ENCODE assay signal across 9 cellular contexts in the genomic region with DNA sequence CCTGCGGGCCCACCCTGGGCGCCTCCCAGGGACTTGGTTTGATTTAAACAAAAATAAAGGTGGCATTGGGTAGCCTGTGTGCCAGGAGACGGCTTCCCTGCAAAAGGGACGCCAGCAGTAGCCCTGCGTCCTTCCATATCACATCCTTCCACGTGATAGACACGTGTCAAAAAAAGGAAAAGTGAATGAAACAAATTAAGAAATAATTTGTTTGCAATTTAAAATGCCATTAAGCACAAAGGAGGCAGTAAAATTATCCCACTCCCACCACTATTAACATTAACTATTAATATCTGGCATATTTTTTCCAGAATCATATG. TPM values are rescaled to one million over a fixed set of nuclear protein-coding genes. Genes with fewer than 3 reads are reported as not detected.
A peak's percentile ranks its signal among the peaks of the same experiment; 100 is the strongest.
DNase-seq lines count a peak whose midpoint lies in the region; TF ChIP-seq lines count a peak whose summit lies in the region.
"Had no signal": no experiment of that assay in that cellular context is flagged by ENCODE, and none has a peak within 500 bp of the region (broad histone marks: within the 10 kb centered on the region; RNA-seq: fewer than 3 reads in every experiment).

No MANE protein-coding gene starts in this region.

- H4K20me1 ChIP-seq in PC-9 (ENCODE audit: insufficient read depth) = no peaks in the 10 kb centered on the region

- H3K27me3 ChIP-seq in PC-9 (ENCODE audit: insufficient read depth, low read depth) = no peaks in the 10 kb centered on the region

- no peaks in the 10 kb centered on the region for H3K9me3 ChIP-seq in PC-9 (ENCODE audit: insufficient read depth, low read depth)

- H3K27ac Mint-ChIP-seq in CD14-positive monocyte (peak overlapping the region in 6 of 7 donors; percentile 14 to 79 (median 49)), osteocyte (ENCODE audit: unreplicated experiment) (peak overlapping the region; percentile 71)

- intact Hi-C loops in CD14-positive monocyte (cut with micrococcal nuclease) = loop anchor here (2.0 to 5.0 kb wide), 2 partner anchors 94 to 98 kb away; no protein-coding TSS in a partner anchor
- intact Hi-C loops in PC-9 (cut with micrococcal nuclease; ENCODE audit: unreplicated experiment) = loop anchor here (1.0 to 10.0 kb wide), 9 partner anchors 40 to 604 kb away; a partner anchor contains a TSS

- H3K4me3 ChIP-seq in PC-9 (peak overlapping the region; percentile 50; the same call in 1 of the 2 replicates), epithelial cell of esophagus (ENCODE audit: low read length) (peak overlapping the region; percentile 28)

- H3K27me3 Mint-ChIP-seq in CD14-positive monocyte (ENCODE audit: low read depth in 3 of 3) (peaks cover 0 to 8% (median 4%) of the 10 kb centered on the region in 3 donors), osteocyte (ENCODE audit: unreplicated experiment) (no peaks in the 10 kb centered on the region)

- CTCF ChIA-PET in PC-9 (lab: Charles Lee) = interaction anchor here (1.0 kb wide), 1 partner anchor 176 kb away, joined by 5 read pairs; no protein-coding TSS in a partner anchor

- TF ChIP-seq CTCF in CD14-positive monocyte (IDR thresholded peaks at IDR 0.05) (no peak), PC-9 (conservative IDR thresholded peaks at IDR 0.05) (no peak; the same call in none of the 2 replicates), epithelial cell of esophagus (IDR thresholded peaks at IDR 0.05; ENCODE audit: insufficient read depth, low read depth, low read length, missing control alignments) (no peak), osteocyte (IDR thresholded peaks at IDR 0.05) (no peak)

- no peaks in the 10 kb centered on the region for H3K79me2 ChIP-seq in PC-9 (ENCODE audit: low read depth)

- H3K36me3 Mint-ChIP-seq in CD14-positive monocyte = peaks cover 7 to 11% of the 10 kb centered on the region in 2 donors
- H3K36me3 Mint-ChIP-seq in osteocyte (ENCODE audit: unreplicated experiment) = peaks cover 1% of the 10 kb centered on the region
- H3K36me3 Mint-ChIP-seq: activated naive CD4-positive, alpha-beta T cell treated with anti-CD3 and anti-CD28 coated beads, Interleukin-2, amount 50 U/mL, for 72 hours had no signal

- no peak overlapping the region for H3K27ac ChIP-seq in PC-9

- no peaks in the 10 kb centered on the region for H3K9me2 ChIP-seq in PC-9 (ENCODE audit: insufficient read depth)

- POLR2A ChIA-PET in PC-9 (lab: Charles Lee; ENCODE audit: unreplicated experiment) = no interaction called here

- peaks cover 21% of the 10 kb centered on the region; the same call in 1 of the 2 replicates for H3F3A ChIP-seq in PC-9 (ENCODE audit: insufficient read depth, low read depth)

- H3K36me3 ChIP-seq in PC-9 (ENCODE audit: low read depth) = no peaks in the 10 kb centered on the region

- DNase-seq in CD14-positive monocyte (ENCODE audit: low spot score) (no peak), PC-9 (no peak), epithelial cell of esophagus (ENCODE audit: low read depth) (no peak), osteocyte (ENCODE audit: extremely low spot score, unreplicated experiment) (no peak), KG1 (lab: John Stamatoyannopoulos, UW) (no peak), amygdala (lab: John Stamatoyannopoulos, UW) (no peak), SK-N-DZ (ENCODE audit: low spot score) (no peak)
- DNase-seq in effector CD8-positive, alpha-beta T cell (lab: John Stamatoyannopoulos, UW) = no peak

- H3K4me1 ChIP-seq in PC-9 (replicated peaks; ENCODE audit: insufficient read depth) = peaks cover 26% of the 10 kb centered on the region

- H2AFZ ChIP-seq in PC-9 = peak overlapping the region; percentile 93

- TSS peak; percentile 29 for BruUV-seq in PC-9 (replicated peaks; lab: Mats Ljungman, UMichigan)

- H3K4me3 Mint-ChIP-seq in CD14-positive monocyte (peak overlapping the region; percentile 27 to 39), osteocyte (ENCODE audit: unreplicated experiment) (peak overlapping the region; percentile 66)

- peaks cover 0 to under 1% (median 0%) of the 10 kb centered on the region in 7 donors for H3K9me3 Mint-ChIP-seq in CD14-positive monocyte
- no peaks in the 10 kb centered on the region for H3K9me3 Mint-ChIP-seq in osteocyte (ENCODE audit: unreplicated experiment)
- H3K9me3 Mint-ChIP-seq: activated naive CD4-positive, alpha-beta T cell treated with anti-CD3 and anti-CD28 coated beads, Interleukin-2, amount 50 U/mL, for 72 hours had no signal

- peaks cover 22% of the 10 kb centered on the region for H3K4me1 Mint-ChIP-seq in CD14-positive monocyte
- peaks cover 26% of the 10 kb centered on the region for H3K4me1 Mint-ChIP-seq in osteocyte (ENCODE audit: unreplicated experiment)

- peak overlapping the region; percentile 82 for H3K4me2 ChIP-seq in PC-9

RNA-seq across cellular contexts. Expression of a gene that starts 7.6 kb away (rescaled TPM):
- under 1 TPM; 0.20 to 0.23 TPM for polyA plus RNA-seq in CD14-positive monocyte
- total RNA-seq in PC-9 (2021) (0.23 TPM in 1 of 2 replicates, not detected in the other), osteocyte (not detected in 2 replicates)
- polyA plus RNA-seq in SK-N-DZ (2014; cell fraction: cytosol; rRNA removed) = 0.07 TPM in 1 of 2 replicates, not detected in the other
- polyA plus RNA-seq in SK-N-DZ (2014; cell fraction: nucleus; rRNA removed) = not detected in 2 replicates

RNA-seq across cellular contexts. Expression of a gene that starts 42.1 kb away (rescaled TPM):
- under 1 TPM in 1 of 2 donors, not detected in 1; 0.22 TPM for polyA plus RNA-seq in CD14-positive monocyte
- total RNA-seq in PC-9 (2021) (97.0 and 108 TPM in 2 replicates), osteocyte (0.94 TPM in 1 of 2 replicates, not detected in the other)
- polyA plus RNA-seq in SK-N-DZ (2014; cell fraction: cytosol; rRNA removed) = 13.8 and 19.9 TPM in 2 replicates
- polyA plus RNA-seq in SK-N-DZ (2014; cell fraction: nucleus; rRNA removed) = 10.6 and 17.6 TPM in 2 replicates

Comparison
In these comparisons a context has a peak if more than half of its experiments do, and no peak if none do; other contexts are left out.
1. RNA of a gene that starts 42.1 kb away (total RNA-seq): 97.0 to 108 TPM in PC-9; 0.94 TPM in osteocyte; every median in the first group is over 10 times any median in the second.